Comparison of ENCODE assay signal across 19 cellular contexts in the genomic region with DNA sequence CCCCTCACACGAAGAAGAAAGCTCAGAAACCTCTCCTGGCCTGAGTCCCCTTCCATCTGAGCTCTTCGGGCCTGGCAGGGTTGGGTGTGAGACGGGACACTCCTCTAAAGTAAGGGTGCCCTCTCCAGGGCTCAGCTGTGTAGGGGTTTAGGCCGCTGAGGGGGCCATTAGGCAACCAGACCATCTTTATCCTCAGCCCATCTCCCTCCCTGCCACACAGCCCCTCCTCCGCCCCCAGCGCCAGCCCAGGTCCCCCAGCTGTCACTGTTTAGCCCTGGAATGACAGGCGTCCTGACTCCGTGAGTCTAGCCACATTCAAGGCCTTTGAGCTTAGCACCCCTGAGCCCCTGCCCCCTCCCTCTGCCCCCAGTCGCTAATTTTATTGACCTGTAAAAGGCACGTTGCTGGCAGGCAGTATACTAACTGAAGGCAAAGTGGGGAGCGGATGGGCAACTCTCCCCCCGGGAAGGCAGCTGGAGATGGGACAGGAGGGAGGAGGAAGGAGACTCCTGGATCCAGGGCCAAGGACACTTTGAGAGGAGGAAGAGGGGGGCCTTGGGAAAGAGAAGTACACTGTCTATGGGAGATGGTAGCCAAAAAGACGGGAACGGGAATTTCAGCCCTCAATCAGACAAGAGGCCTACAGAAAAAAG. TPM values are rescaled to one million over a fixed set of nuclear protein-coding genes. Genes with fewer than 3 reads are reported as not detected.
DNase-seq lines count a peak whose midpoint lies in the region; ATAC-seq and TF ChIP-seq lines count a peak whose summit lies in the region.
"Had no signal": no experiment of that assay in that cellular context is flagged by ENCODE, and none has a peak within 500 bp of the region (broad histone marks: within the 10 kb centered on the region; RNA-seq: fewer than 3 reads in every experiment).

No MANE protein-coding gene starts in this region.

- TF ChIP-seq RAD21 in SK-N-SH (IDR thresholded peaks at IDR 0.05; ENCODE audit: low read length), result no peak; the same call in 1 of the 2 replicates

- H3K4me2 ChIP-seq in SK-N-SH, result no peak overlapping the region

- POLR2A ChIA-PET in SK-N-SH (lab: Yijun Ruan, JAX), result no interaction called here

- H3K9ac ChIP-seq in SK-N-SH (no peak overlapping the region), iPS-18a (ENCODE audit: low read length) (no peak overlapping the region), skeletal muscle tissue (ENCODE audit: low read depth in 1 of 3, low read length in 3 of 3) (no peak overlapping the region)

- H3K36me3 ChIP-seq in SK-N-SH (replicated peaks in 1 of 2; ENCODE audit: control insufficient read depth in 1 of 2, insufficient read depth in 2 of 2, low read length in 1 of 2) (no peaks in the 10 kb centered on the region), iPS-18a (ENCODE audit: control insufficient read depth, low read depth, low read length) (no peaks in the 10 kb centered on the region), skeletal muscle tissue (ENCODE audit: control insufficient read depth in 3 of 3, insufficient read depth in 3 of 3, low read length in 3 of 3) (peaks cover 0 to 3% (median 2%) of the 10 kb centered on the region in 3 donors)
- H3K36me3 ChIP-seq: HAP-1 had no signal

- H2AFZ ChIP-seq in SK-N-SH (ENCODE audit: low read depth), result no peak overlapping the region

- no peaks in the 10 kb centered on the region for H3K79me2 ChIP-seq in SK-N-SH (ENCODE audit: insufficient read depth)

- intact Hi-C loops in activated CD4-positive, alpha-beta T cell treated with anti-CD3 and anti-CD28 coated beads, Interleukin-2, amount 10 ng/mL, durations not matched to agents 24 days and 14 days (cut with micrococcal nuclease), result loop anchor here (5.0 kb wide), 1 partner anchor 72 kb away; no protein-coding TSS in a partner anchor

- no peak overlapping the region for H3K27ac Mint-ChIP-seq in activated CD4-positive, alpha-beta T cell treated with anti-CD3 and anti-CD28 coated beads, Interleukin-2, amount 10 ng/mL, durations not matched to agents 24 days and 14 days
- H3K27ac Mint-ChIP-seq: activated CD4-positive, alpha-beta memory T cell treated with anti-CD3 and anti-CD28 coated beads for 36 hours; activated naive CD8-positive, alpha-beta T cell treated with anti-CD3 and anti-CD28 coated beads for 36 hours; CD8-positive, alpha-beta T cell; type B pancreatic cell had no signal

- H3K36me3 Mint-ChIP-seq in activated CD4-positive, alpha-beta T cell treated with anti-CD3 and anti-CD28 coated beads, Interleukin-2, amount 10 ng/mL, durations not matched to agents 24 days and 14 days (ENCODE audit: low read depth), result peaks cover 5% of the 10 kb centered on the region
- H3K36me3 Mint-ChIP-seq: activated CD4-positive, alpha-beta memory T cell treated with anti-CD3 and anti-CD28 coated beads for 36 hours; activated naive CD8-positive, alpha-beta T cell treated with anti-CD3 and anti-CD28 coated beads for 36 hours; type B pancreatic cell had no signal

- TF ChIP-seq EP300 in SK-N-SH (IDR thresholded peaks at IDR 0.05; ENCODE audit: borderline replicate concordance in 1 of 2, low read depth in 1 of 2, low read length in 1 of 2), result no peak

- H3K27ac ChIP-seq in SK-N-SH (ENCODE audit: low read depth in 2 of 2, low read length in 1 of 2) (no peak overlapping the region), iPS-18a (ENCODE audit: low read length) (no peak overlapping the region), skeletal muscle tissue (ENCODE audit: low read depth, low read length) (peak overlapping the region; percentile 19)
- H3K27ac ChIP-seq: gastroesophageal sphincter, neutrophil had no signal

- ATAC-seq in SK-N-SH treated with all-trans-retinoic acid at 6 μM for 48 hours, result no peak
- ATAC-seq in GM19467 (IDR thresholded peaks at IDR 0.05; ENCODE audit: unreplicated experiment), result no peak
- ATAC-seq: gastroesophageal sphincter had no signal

- H3K4me3 Mint-ChIP-seq in activated CD4-positive, alpha-beta T cell treated with anti-CD3 and anti-CD28 coated beads, Interleukin-2, amount 10 ng/mL, durations not matched to agents 24 days and 14 days, result no peak overlapping the region
- H3K4me3 Mint-ChIP-seq: activated CD4-positive, alpha-beta memory T cell treated with anti-CD3 and anti-CD28 coated beads for 36 hours; type B pancreatic cell had no signal

- no peaks in the 10 kb centered on the region for H3F3A ChIP-seq in SK-N-SH (replicated peaks; ENCODE audit: insufficient read depth)

- H3K4me1 ChIP-seq in SK-N-SH (ENCODE audit: control insufficient read depth in 1 of 2, insufficient read depth in 2 of 2, low read depth in 1 of 2, low read length in 1 of 2) (peaks cover 0 to 8% of the 10 kb centered on the region in 2 experiments; a peak in 1 of 4 replicates), iPS-18a (ENCODE audit: control insufficient read depth, low read depth, low read length) (peaks cover 14% of the 10 kb centered on the region), skeletal muscle tissue (ENCODE audit: control insufficient read depth in 3 of 3, insufficient read depth in 3 of 3, low read length in 3 of 3) (peaks cover 21 to 48% (median 34%) of the 10 kb centered on the region in 3 donors)

- H3K9me3 ChIP-seq in SK-N-SH, result no peaks in the 10 kb centered on the region
- no peaks in the 10 kb centered on the region for H3K9me3 ChIP-seq in iPS-18a (ENCODE audit: control insufficient read depth, low read depth, low read length)
- no peaks in the 10 kb centered on the region for H3K9me3 ChIP-seq in skeletal muscle tissue (ENCODE audit: control insufficient read depth in 3 of 3, low read length in 3 of 3)
- H3K9me3 ChIP-seq: gastroesophageal sphincter, HAP-1, neutrophil had no signal

- H3K27me3 ChIP-seq in SK-N-SH (ENCODE audit: insufficient read depth), result no peaks in the 10 kb centered on the region; the same call in 1 of the 2 replicates
- H3K27me3 ChIP-seq in iPS-18a (ENCODE audit: control insufficient read depth, insufficient read depth, low read length), result peaks cover 21% of the 10 kb centered on the region
- peaks cover 4 to 18% (median 9%) of the 10 kb centered on the region in 3 donors for H3K27me3 ChIP-seq in skeletal muscle tissue (ENCODE audit: control insufficient read depth in 3 of 3, insufficient read depth in 3 of 3, low read length in 3 of 3)

- CTCF ChIA-PET in SK-N-SH (lab: Yijun Ruan, JAX), result interaction anchor here (0.7 to 29.9 kb wide), 8 partner anchors 10 to 139 kb away, joined by 3 to 496 read pairs (median 4); a partner anchor contains a TSS

- no peaks in the 10 kb centered on the region for H3K9me2 ChIP-seq in SK-N-SH

- H3K4me1 Mint-ChIP-seq in activated CD4-positive, alpha-beta T cell treated with anti-CD3 and anti-CD28 coated beads, Interleukin-2, amount 10 ng/mL, durations not matched to agents 24 days and 14 days, result peaks cover 5% of the 10 kb centered on the region

- WGBS in SK-N-SH (ENCODE audit: low lambda C conversion rate), result 80% methylated on average over 11 of the region's 14 CpGs

- DNase-seq in SK-N-SH, result peak; percentile 54
- peak; percentile 51 for DNase-seq in SK-N-DZ (ENCODE audit: low spot score)
- DNase-seq in activated CD4-positive, alpha-beta T cell treated with anti-CD3 and anti-CD28 coated beads, Interleukin-2, amount 10 ng/mL, durations not matched to agents 24 days and 14 days, result no peak
- no peak for DNase-seq in medulla oblongata (ENCODE audit: extremely low spot score)
- DNase-seq: mammary epithelial cell, NCI-H1930 had no signal

- no peak for TF ChIP-seq CTCF in SK-N-SH (IDR thresholded peaks at IDR 0.05)

- H3K9me3 Mint-ChIP-seq in activated CD4-positive, alpha-beta T cell treated with anti-CD3 and anti-CD28 coated beads, Interleukin-2, amount 10 ng/mL, durations not matched to agents 24 days and 14 days, result no peaks in the 10 kb centered on the region
- H3K9me3 Mint-ChIP-seq: activated CD4-positive, alpha-beta memory T cell treated with anti-CD3 and anti-CD28 coated beads for 36 hours; activated naive CD8-positive, alpha-beta T cell treated with anti-CD3 and anti-CD28 coated beads for 36 hours; activated T-cell treated with anti-CD3 and anti-CD28 coated beads, Interleukin-2, amount 50 U/mL, for 4 hours; CD8-positive, alpha-beta T cell; type B pancreatic cell had no signal

- H4K20me1 ChIP-seq in SK-N-SH (ENCODE audit: insufficient read depth), result no peaks in the 10 kb centered on the region

- peaks cover 21% of the 10 kb centered on the region for H3K27me3 Mint-ChIP-seq in activated CD4-positive, alpha-beta T cell treated with anti-CD3 and anti-CD28 coated beads, Interleukin-2, amount 10 ng/mL, durations not matched to agents 24 days and 14 days

- H3K4me3 ChIP-seq in SK-N-SH (ENCODE audit: low read depth in 2 of 2, low read length in 1 of 2) (no peak overlapping the region), iPS-18a (ENCODE audit: low read length) (peak overlapping the region; percentile 30), skeletal muscle tissue (ENCODE audit: low read length in 3 of 3) (no peak overlapping the region)
- H3K4me3 ChIP-seq: HAP-1 had no signal

RNA-seq across cellular contexts. Expression of a gene that starts 0.6 kb away (rescaled TPM):
- 0.05 and 0.13 TPM in 2 replicates for polyA plus RNA-seq in SK-N-SH (2012; rRNA removed)
- polyA plus RNA-seq in SK-N-SH (2012; cell fraction: cytosol; rRNA removed), result 0.05 and 0.09 TPM in 2 replicates
- 0.06 and 0.27 TPM in 2 replicates for polyA plus RNA-seq in SK-N-SH (2012; cell fraction: nucleus; rRNA removed)
- polyA plus RNA-seq in SK-N-DZ (2014; cell fraction: cytosol; rRNA removed), result 12.5 and 12.6 TPM in 2 replicates
- 6.9 and 13.5 TPM in 2 replicates for polyA plus RNA-seq in SK-N-DZ (2014; cell fraction: nucleus; rRNA removed)
- total RNA-seq in skeletal muscle tissue, result 0.52 TPM
- 0.16 TPM in 1 of 2 replicates, not detected in the other for total RNA-seq in activated CD4-positive, alpha-beta T cell treated with anti-CD3 and anti-CD28 coated beads, Interleukin-2, amount 10 ng/mL, durations not matched to agents 24 days and 14 days
- total RNA-seq: epithelial cell of proximal tubule, gastroesophageal sphincter had no signal

RNA-seq across cellular contexts. Expression of a gene that starts 13.6 kb away (rescaled TPM):
- 1.2 and 1.6 TPM in 2 replicates for polyA plus RNA-seq in SK-N-SH (2012; rRNA removed)
- 0.48 and 0.62 TPM in 2 replicates for polyA plus RNA-seq in SK-N-SH (2012; cell fraction: cytosol; rRNA removed)
- 2.9 and 3.0 TPM in 2 replicates for polyA plus RNA-seq in SK-N-SH (2012; cell fraction: nucleus; rRNA removed)
- 0.05 and 0.59 TPM in 2 replicates for polyA plus RNA-seq in SK-N-DZ (2014; cell fraction: cytosol; rRNA removed)
- polyA plus RNA-seq in SK-N-DZ (2014; cell fraction: nucleus; rRNA removed), result 1.5 and 5.5 TPM in 2 replicates
- total RNA-seq in skeletal muscle tissue, result 3.7 TPM
- 22.9 and 25.8 TPM in 2 replicates for total RNA-seq in activated CD4-positive, alpha-beta T cell treated with anti-CD3 and anti-CD28 coated beads, Interleukin-2, amount 10 ng/mL, durations not matched to agents 24 days and 14 days

RNA-seq across cellular contexts. Expression of a gene that starts 22.3 kb away (rescaled TPM):
- 45.1 and 58.6 TPM in 2 replicates for polyA plus RNA-seq in SK-N-SH (2012; rRNA removed)
- polyA plus RNA-seq in SK-N-SH (2012; cell fraction: cytosol; rRNA removed), result 10.6 and 15.2 TPM in 2 replicates
- polyA plus RNA-seq in SK-N-SH (2012; cell fraction: nucleus; rRNA removed), result 429 and 445 TPM in 2 replicates
- polyA plus RNA-seq in SK-N-DZ (2014; cell fraction: cytosol; rRNA removed), result 36.0 and 46.1 TPM in 2 replicates
- polyA plus RNA-seq in SK-N-DZ (2014; cell fraction: nucleus; rRNA removed), result 477 and 734 TPM in 2 replicates
- total RNA-seq in skeletal muscle tissue, result 8.9 TPM
- 76.6 and 77.4 TPM in 2 replicates for total RNA-seq in activated CD4-positive, alpha-beta T cell treated with anti-CD3 and anti-CD28 coated beads, Interleukin-2, amount 10 ng/mL, durations not matched to agents 24 days and 14 days

RNA-seq across cellular contexts. Expression of a gene that starts 23.7 kb away (rescaled TPM):
- 0.03 and 0.05 TPM in 2 replicates for polyA plus RNA-seq in SK-N-SH (2012; rRNA removed)
- polyA plus RNA-seq in SK-N-SH (2012; cell fraction: cytosol; rRNA removed), result 0.01 TPM in 2 replicates
- polyA plus RNA-seq in SK-N-SH (2012; cell fraction: nucleus; rRNA removed), result 0.21 and 0.50 TPM in 2 replicates
- 0.72 and 2.0 TPM in 2 replicates for polyA plus RNA-seq in SK-N-DZ (2014; cell fraction: cytosol; rRNA removed)
- 1.3 and 3.3 TPM in 2 replicates for polyA plus RNA-seq in SK-N-DZ (2014; cell fraction: nucleus; rRNA removed)
- total RNA-seq in skeletal muscle tissue, result not detected
- not detected in 2 replicates for total RNA-seq in activated CD4-positive, alpha-beta T cell treated with anti-CD3 and anti-CD28 coated beads, Interleukin-2, amount 10 ng/mL, durations not matched to agents 24 days and 14 days
- total RNA-seq: activated CD4-positive, alpha-beta memory T cell treated with anti-CD3 and anti-CD28 coated beads for 36 hours; CD8-positive, alpha-beta T cell; epithelial cell of proximal tubule; gastroesophageal sphincter; mammary epithelial cell had no signal
- polyA plus RNA-seq: mammary epithelial cell had no signal

RNA-seq across cellular contexts. Expression of a gene that starts 48.5 kb away (rescaled TPM):
- 0.44 and 0.52 TPM in 2 replicates for polyA plus RNA-seq in SK-N-SH (2012; rRNA removed)
- 0.19 and 0.45 TPM in 2 replicates for polyA plus RNA-seq in SK-N-SH (2012; cell fraction: cytosol; rRNA removed)
- polyA plus RNA-seq in SK-N-SH (2012; cell fraction: nucleus; rRNA removed), result 0.83 and 0.94 TPM in 2 replicates
- polyA plus RNA-seq in SK-N-DZ (2014; cell fraction: cytosol; rRNA removed), result 2.0 and 2.5 TPM in 2 replicates
- polyA plus RNA-seq in SK-N-DZ (2014; cell fraction: nucleus; rRNA removed), result 1.7 and 2.3 TPM in 2 replicates
- total RNA-seq in skeletal muscle tissue, result 1.6 TPM
- 0.05 and 0.07 TPM in 2 replicates for total RNA-seq in activated CD4-positive, alpha-beta T cell treated with anti-CD3 and anti-CD28 coated beads, Interleukin-2, amount 10 ng/mL, durations not matched to agents 24 days and 14 days

Comparison
In these comparisons a context has a peak if more than half of its experiments do, and no peak if none do; other contexts are left out.
1. DNase-seq: peak in SK-N-SH (single experiment) and SK-N-DZ (single experiment); none in activated CD4-positive, alpha-beta T cell treated with anti-CD3 and anti-CD28 coated beads, Interleukin-2, amount 10 ng/mL, durations not matched to agents 24 days and 14 days (single experiment) and medulla oblongata (single experiment).